Comparison of ENCODE assay signal across 8 cellular contexts in the genomic region with DNA sequence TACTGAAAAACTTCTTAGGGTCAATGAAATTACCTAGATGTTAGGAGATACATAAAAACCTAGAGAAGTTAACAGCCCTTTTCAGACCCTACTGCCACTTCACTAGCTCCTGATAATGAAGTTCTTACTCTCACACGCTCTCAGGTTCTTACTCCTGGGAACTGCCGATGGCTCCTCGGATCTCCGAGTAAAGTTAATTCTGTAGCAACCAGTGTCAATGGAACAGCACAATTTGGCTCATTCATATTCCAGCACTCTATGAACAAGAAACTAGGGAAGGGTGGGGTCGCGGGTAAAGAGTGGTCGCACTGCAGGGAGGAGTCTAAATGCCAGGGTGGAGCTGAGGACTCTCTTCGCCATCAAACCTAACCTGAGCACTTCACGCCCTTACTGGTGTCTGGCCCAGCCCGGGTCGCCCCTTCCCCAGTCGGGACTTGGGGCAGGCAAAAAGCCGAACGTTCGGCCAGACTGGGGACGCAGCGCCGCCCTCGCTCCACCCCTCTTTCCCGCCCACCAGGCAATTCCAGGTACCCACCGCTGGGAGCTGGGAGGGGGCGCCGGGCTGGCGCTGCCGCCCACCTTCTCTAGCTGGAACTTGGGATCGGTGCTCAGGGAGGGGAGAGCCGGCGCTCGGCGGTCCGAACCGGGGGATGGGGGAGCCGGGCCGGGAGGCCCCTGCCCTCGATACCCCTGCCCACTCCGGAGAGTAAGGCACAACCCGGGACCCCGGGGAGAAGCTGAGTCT. TPM values are rescaled to one million over a fixed set of nuclear protein-coding genes. Genes with fewer than 3 reads are reported as not detected.
DNase-seq lines count a peak whose midpoint lies in the region; ATAC-seq lines count a peak whose summit lies in the region.

No MANE protein-coding gene starts in this region.

- H3K4me3 ChIP-seq in mucosa of stomach (ENCODE audit: low read length): peak overlapping the region; percentile 89

- H3K36me3 ChIP-seq in mucosa of stomach (ENCODE audit: control insufficient read depth, insufficient read depth, low read length): no peaks in the 10 kb centered on the region

- no peaks in the 10 kb centered on the region for H3K4me1 ChIP-seq in mucosa of stomach (ENCODE audit: control insufficient read depth, insufficient read depth, low read length)

- peak overlapping the region; percentile 99 for H3K4me3 Mint-ChIP-seq in stimulated activated memory B cell treated with anti-CD40 and anti-IgM and Interleukin-4, amounts not matched to agents 10 μg/mL and 1 μg/mL and 100 μg/mL, for 72 hours

- H3K27ac Mint-ChIP-seq in stimulated activated memory B cell treated with anti-CD40 and anti-IgM and Interleukin-4, amounts not matched to agents 10 μg/mL and 1 μg/mL and 100 μg/mL, for 72 hours: peak overlapping the region; percentile 94

- peaks cover 5% of the 10 kb centered on the region for H3K36me3 Mint-ChIP-seq in stimulated activated memory B cell treated with anti-CD40 and anti-IgM and Interleukin-4, amounts not matched to agents 10 μg/mL and 1 μg/mL and 100 μg/mL, for 72 hours

- no peaks in the 10 kb centered on the region for H3K9me3 ChIP-seq in mucosa of stomach (ENCODE audit: control insufficient read depth, low read length)

- peak overlapping the region; percentile 82 for H3K9ac ChIP-seq in mucosa of stomach (ENCODE audit: low read length)

- H3K4me1 Mint-ChIP-seq in stimulated activated memory B cell treated with anti-CD40 and anti-IgM and Interleukin-4, amounts not matched to agents 10 μg/mL and 1 μg/mL and 100 μg/mL, for 72 hours: peaks cover 19% of the 10 kb centered on the region

- H3K27me3 Mint-ChIP-seq in stimulated activated memory B cell treated with anti-CD40 and anti-IgM and Interleukin-4, amounts not matched to agents 10 μg/mL and 1 μg/mL and 100 μg/mL, for 72 hours: no peaks in the 10 kb centered on the region

- peak in 8 of 14 donors; percentile 33 to 75 (median 44) for DNase-seq in C1 segment of cervical spinal cord (lab: John Stamatoyannopoulos, UW)
- DNase-seq in NCI-H526 treated with DMSO at 0.1 percent for 48 hours (lab: John Stamatoyannopoulos, UW): peak; percentile 51
- peak; percentile 12 for DNase-seq in activated T-cell treated with anti-CD3 and anti-CD28 coated beads for 1 hour (ENCODE audit: low read depth)

- ATAC-seq in GM19025 (IDR thresholded peaks at IDR 0.05; ENCODE audit: low read depth, unreplicated experiment): peak; percentile 48
- ATAC-seq in HG03159 (IDR thresholded peaks at IDR 0.05; ENCODE audit: unreplicated experiment): peak; percentile 51
- ATAC-seq in esophagus mucosa: peak; percentile 60
- ATAC-seq in stimulated activated memory B cell treated with anti-CD40 and anti-IgM and Interleukin-4, amounts not matched to agents 10 μg/mL and 1 μg/mL and 100 μg/mL, for 72 hours: peak; percentile 73

- H3K9me3 Mint-ChIP-seq in stimulated activated memory B cell treated with anti-CD40 and anti-IgM and Interleukin-4, amounts not matched to agents 10 μg/mL and 1 μg/mL and 100 μg/mL, for 72 hours: no peaks in the 10 kb centered on the region

- H3K27me3 ChIP-seq in mucosa of stomach (ENCODE audit: control insufficient read depth, insufficient read depth, low read length): no peaks in the 10 kb centered on the region

RNA-seq across cellular contexts. Expression of a gene that starts 0.7 kb away (rescaled TPM):
- total RNA-seq in esophagus mucosa: 2.4 TPM

RNA-seq across cellular contexts. Expression of a gene that starts 49.2 kb away (rescaled TPM):
- 0.24 TPM for total RNA-seq in esophagus mucosa

Comparison
In these comparisons a context has a peak if more than half of its experiments do, and no peak if none do; other contexts are left out.
1. Peak in every context shown above with its lines: DNase-seq, ATAC-seq and H3K4me3 ChIP-seq.